11 cellular contexts compared by ENCODE assay signal in genomic region chr5:79962580-79963222, GRCh38. TPM values are rescaled to one million over a fixed set of nuclear protein-coding genes. Genes with fewer than 3 reads are reported as not detected.
A peak's percentile ranks its signal among the peaks of the same experiment; 100 is the strongest.
DNase-seq lines count a peak whose midpoint lies in the region; ATAC-seq and TF ChIP-seq lines count a peak whose summit lies in the region.
"Had no signal": no experiment of that assay in that cellular context is flagged by ENCODE, and none has a peak within 500 bp of the region (broad histone marks: within the 10 kb centered on the region; RNA-seq: fewer than 3 reads in every experiment).

No MANE protein-coding gene starts in this region.

- peaks cover 0 to 4% (median 0%) of the 10 kb centered on the region in 3 donors for H3K27me3 ChIP-seq in stomach

- H3K36me3 ChIP-seq in stomach, result no peaks in the 10 kb centered on the region

- H3K36me3 Mint-ChIP-seq in activated naive CD4-positive, alpha-beta T cell treated with anti-CD3 and anti-CD28 coated beads, Interleukin-2, amount 50 U/mL, for 72 hours, result peaks cover 0 to 5% of the 10 kb centered on the region in 2 donors
- no peaks in the 10 kb centered on the region for H3K36me3 Mint-ChIP-seq in activated naive CD4-positive, alpha-beta T cell treated with anti-CD3 and anti-CD28 coated beads, Interleukin-2, amount 10 ng/mL, durations not matched to agents 7 days and 5 days

- H3K27me3 Mint-ChIP-seq in activated naive CD4-positive, alpha-beta T cell treated with anti-CD3 and anti-CD28 coated beads, Interleukin-2, amount 10 ng/mL, durations not matched to agents 7 days and 5 days, result peaks cover 14% of the 10 kb centered on the region

- CTCF ChIA-PET in activated naive CD4-positive, alpha-beta T cell treated with anti-CD3 and anti-CD28 coated beads, Interleukin-2, amount 10 ng/mL, durations not matched to agents 7 days and 5 days (lab: Charles Lee), result interaction anchor here (0.9 kb wide), 1 partner anchor 28 kb away, joined by 4 read pairs; no protein-coding TSS in a partner anchor

- H3K9me3 ChIP-seq in stomach, result no peaks in the 10 kb centered on the region

- peaks cover 4% of the 10 kb centered on the region for H3K4me1 Mint-ChIP-seq in activated naive CD4-positive, alpha-beta T cell treated with anti-CD3 and anti-CD28 coated beads, Interleukin-2, amount 10 ng/mL, durations not matched to agents 7 days and 5 days

- 66 to 80% (median 74%) methylated on average over 11 of the region's 11 CpGs for WGBS in stomach, 5 donors

- H3K27ac ChIP-seq in stomach, result no peak overlapping the region
- H3K27ac ChIP-seq: SK-N-MC had no signal

- no peaks in the 10 kb centered on the region for H3K4me1 ChIP-seq in stomach

- no peaks in the 10 kb centered on the region for H3K9me3 Mint-ChIP-seq in activated naive CD4-positive, alpha-beta T cell treated with anti-CD3 and anti-CD28 coated beads, Interleukin-2, amount 50 U/mL, for 72 hours
- no peaks in the 10 kb centered on the region for H3K9me3 Mint-ChIP-seq in activated naive CD4-positive, alpha-beta T cell treated with anti-CD3 and anti-CD28 coated beads, Interleukin-2, amount 10 ng/mL, durations not matched to agents 7 days and 5 days
- H3K9me3 Mint-ChIP-seq: CD4-positive, alpha-beta T cell had no signal

- intact Hi-C loops in stomach (cut with DNase I; ENCODE audit: low total_unique reads), result no loop called here

- H3K4me3 Mint-ChIP-seq in activated naive CD4-positive, alpha-beta T cell treated with anti-CD3 and anti-CD28 coated beads, Interleukin-2, amount 10 ng/mL, durations not matched to agents 7 days and 5 days, result no peak overlapping the region
- H3K4me3 Mint-ChIP-seq: CD4-positive, alpha-beta T cell had no signal

- H3K27ac Mint-ChIP-seq in activated naive CD4-positive, alpha-beta T cell treated with anti-CD3 and anti-CD28 coated beads, Interleukin-2, amount 50 U/mL, for 72 hours, result peak overlapping the region in 1 of 2 donors; percentile 94
- no peak overlapping the region for H3K27ac Mint-ChIP-seq in activated naive CD4-positive, alpha-beta T cell treated with anti-CD3 and anti-CD28 coated beads, Interleukin-2, amount 10 ng/mL, durations not matched to agents 7 days and 5 days
- H3K27ac Mint-ChIP-seq: CD4-positive, alpha-beta T cell had no signal

- H3K4me3 ChIP-seq in fibroblast of mammary gland (ENCODE audit: control insufficient read depth, low read depth, low read length) (no peak overlapping the region), stomach (no peak overlapping the region)
- H3K4me3 ChIP-seq: SK-N-MC had no signal

- TF ChIP-seq EP300 in stomach (IDR thresholded peaks at IDR 0.05), result no peak

- peak; percentile 81 to 89 for ATAC-seq in activated naive CD4-positive, alpha-beta T cell treated with anti-CD3 and anti-CD28 coated beads, Interleukin-2, amount 50 U/mL, for 72 hours
- peak; percentile 75 for ATAC-seq in SK-N-SH treated with all-trans-retinoic acid at 6 μM for 48 hours

- no peak for TF ChIP-seq POLR2A in stomach (IDR thresholded peaks at IDR 0.05)

- peak in 1 of 2 donors; percentile 43 for DNase-seq in activated naive CD4-positive, alpha-beta T cell treated with anti-CD3 and anti-CD28 coated beads, Interleukin-2, amount 50 U/mL, for 72 hours (ENCODE audit: low spot score in 2 of 2)
- DNase-seq in activated naive CD4-positive, alpha-beta T cell treated with anti-CD3 and anti-CD28 coated beads, Interleukin-2, amount 10 ng/mL, durations not matched to agents 7 days and 5 days, result no peak
- DNase-seq in fibroblast of mammary gland (ENCODE audit: low read depth) (peak; percentile 46), stomach (no peak), NCI-H2081 (lab: John Stamatoyannopoulos, UW) (no peak), NCI-H748 treated with DMSO at 0.1 percent for 48 hours (lab: John Stamatoyannopoulos, UW) (no peak)
- DNase-seq in stimulated activated CD8-positive, alpha-beta memory T cell treated with anti-CD3 and anti-CD28 coated beads, Interleukin-7, amount 100 ng/mL, for 48 hours (ENCODE audit: extremely low read depth in 1 of 2, low read depth in 1 of 2), result peak; percentile 40 to 76
- DNase-seq: amygdala; CD4-positive, alpha-beta T cell had no signal

- TF ChIP-seq CTCF in fibroblast of mammary gland (conservative IDR thresholded peaks at IDR 0.05; ENCODE audit: control insufficient read depth, insufficient read depth, low read depth, low read length), result no peak
- TF ChIP-seq CTCF in stomach (IDR thresholded peaks at IDR 0.05), result no peak

TF ChIP-seq in SK-N-SH treated with all-trans-retinoic acid at 6 μM for 48 hours, 23 proteins besides CTCF, POLR2A, EP300 and RAD21:
- no peak for TF ChIP-seq ISL1 (CRISPR knock-in tag; IDR thresholded peaks at IDR 0.05)
- no peak for TF ChIP-seq ESRRG (CRISPR knock-in tag; IDR thresholded peaks at IDR 0.05)
- no peak for TF ChIP-seq CSRNP3 (CRISPR knock-in tag; IDR thresholded peaks at IDR 0.05)
- no peak for TF ChIP-seq ZNF8 (CRISPR knock-in tag; IDR thresholded peaks at IDR 0.05)
- no peak for TF ChIP-seq RARB (CRISPR knock-in tag; IDR thresholded peaks at IDR 0.05)
- no peak for TF ChIP-seq TOX (CRISPR knock-in tag; IDR thresholded peaks at IDR 0.05; ENCODE audit: borderline replicate concordance)
- TF ChIP-seq PATZ1 (CRISPR knock-in tag; IDR thresholded peaks at IDR 0.05; ENCODE audit: borderline replicate concordance), result no peak
- no peak for TF ChIP-seq CREB5 (CRISPR knock-in tag; IDR thresholded peaks at IDR 0.05; ENCODE audit: low read depth)
- TF ChIP-seq GLIS3 (CRISPR knock-in tag; IDR thresholded peaks at IDR 0.05), result no peak
- no peak for TF ChIP-seq ZFP3 (CRISPR knock-in tag; IDR thresholded peaks at IDR 0.05)
- no peak for TF ChIP-seq CSDC2 (CRISPR knock-in tag; IDR thresholded peaks at IDR 0.05)
- no peak for TF ChIP-seq ZNF565 (CRISPR knock-in tag; conservative IDR thresholded peaks at IDR 0.05; ENCODE audit: low read depth)
- TF ChIP-seq BACH2 (CRISPR knock-in tag; IDR thresholded peaks at IDR 0.05; ENCODE audit: borderline replicate concordance), result no peak

RNA-seq across cellular contexts. Expression of gene MTX3, which starts 28.4 kb away (rescaled TPM):
- total RNA-seq in activated naive CD4-positive, alpha-beta T cell treated with anti-CD3 and anti-CD28 coated beads, Interleukin-2, amount 50 U/mL, for 72 hours, result 10 to 100 TPM; 10.4 to 23.4 TPM
- total RNA-seq in stomach, result 10 to 100 TPM in 3 of 5 donors, 1 to 10 TPM in 1, under 1 TPM in 1; 0.58 to 26.8 (median 11.2) TPM
- polyA plus RNA-seq in stomach, result 1 to 10 TPM; 4.7 to 5.0 (median 4.9) TPM

Comparison
In these comparisons a context has a peak if more than half of its experiments do, and no peak if none do; other contexts are left out.
1. DNase-seq: peak in fibroblast of mammary gland (single experiment) and stimulated activated CD8-positive, alpha-beta memory T cell treated with anti-CD3 and anti-CD28 coated beads, Interleukin-7, amount 100 ng/mL, for 48 hours (2 of 2); none in activated naive CD4-positive, alpha-beta T cell treated with anti-CD3 and anti-CD28 coated beads, Interleukin-2, amount 10 ng/mL, durations not matched to agents 7 days and 5 days (single experiment), stomach (single experiment), NCI-H2081 (0 of 2) and NCI-H748 treated with DMSO at 0.1 percent for 48 hours (single experiment).